In genomic region chr14:89444044-89444443, GRCh38 we compare ENCODE assay signal across 11 cellular contexts.
DNase-seq lines count a peak whose midpoint lies in the region; ATAC-seq lines count a peak whose summit lies in the region.
"Had no signal": no experiment of that assay in that cellular context is flagged by ENCODE, and none has a peak within 500 bp of the region (broad histone marks: within the 10 kb centered on the region; RNA-seq: fewer than 3 reads in every experiment).

No MANE protein-coding gene starts in this region.

- peak; percentile 19 to 32 for DNase-seq in stimulated activated CD8-positive, alpha-beta memory T cell treated with anti-CD3 and anti-CD28 coated beads, Interleukin-7, amount 100 ng/mL, for 4 hours (ENCODE audit: low read depth in 2 of 2)
- no peak for DNase-seq in stimulated activated CD8-positive, alpha-beta memory T cell treated with anti-CD3 and anti-CD28 coated beads, Interleukin-4, amount 100 ng/mL, for 48 hours
- DNase-seq in activated CD4-positive, alpha-beta T cell treated with anti-CD3 and anti-CD28 coated beads for 48 hours: peak; percentile 51
- peak; percentile 63 for DNase-seq in iris pigment epithelial cell (ENCODE audit: low read depth)
- no peak for DNase-seq in effector CD8-positive, alpha-beta T cell (lab: John Stamatoyannopoulos, UW)
- no peak for DNase-seq in kidney tubule cell (ENCODE audit: low spot score)
- DNase-seq: BE2C, NCI-H526 treated with DMSO at 0.1 percent for 48 hours, WERI-Rb-1 had no signal

- ATAC-seq in HG03108 (IDR thresholded peaks at IDR 0.05; ENCODE audit: unreplicated experiment) (no peak), GM21737 (IDR thresholded peaks at IDR 0.05; ENCODE audit: unreplicated experiment) (no peak)

Comparison
In these comparisons a context has a peak if more than half of its experiments do, and no peak if none do; other contexts are left out.
1. DNase-seq: peak in stimulated activated CD8-positive, alpha-beta memory T cell treated with anti-CD3 and anti-CD28 coated beads, Interleukin-7, amount 100 ng/mL, for 4 hours (2 of 2), activated CD4-positive, alpha-beta T cell treated with anti-CD3 and anti-CD28 coated beads for 48 hours (single experiment) and iris pigment epithelial cell (single experiment); none in stimulated activated CD8-positive, alpha-beta memory T cell treated with anti-CD3 and anti-CD28 coated beads, Interleukin-4, amount 100 ng/mL, for 48 hours (single experiment), effector CD8-positive, alpha-beta T cell (single experiment) and kidney tubule cell (single experiment).